24 cellular contexts compared by ENCODE assay signal in the genomic region with DNA sequence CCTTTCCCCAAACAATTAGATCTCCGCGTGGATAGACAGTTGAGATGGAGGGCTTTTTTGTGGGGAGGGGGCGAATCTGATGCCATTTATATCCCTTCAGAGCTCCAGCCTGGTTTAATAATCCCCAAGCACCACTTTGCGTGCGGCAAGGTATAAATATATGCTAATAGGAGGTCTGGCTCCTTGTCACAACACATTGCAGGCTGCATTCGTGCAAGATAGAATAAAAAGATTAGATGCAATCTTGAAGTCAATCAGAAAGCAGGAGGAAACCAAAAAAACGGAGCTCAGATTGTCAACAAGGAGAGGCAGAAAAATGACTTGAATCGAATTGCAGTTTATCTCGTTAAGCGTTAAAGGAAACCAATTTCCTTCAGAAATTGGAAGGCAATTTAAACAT.
"Had no signal": no experiment of that assay in that cellular context is flagged by ENCODE, and none has a peak within 500 bp of the region (broad histone marks: within the 10 kb centered on the region; RNA-seq: fewer than 3 reads in every experiment).

No MANE protein-coding gene starts in this region.

- H2AFZ ChIP-seq: neural progenitor cell, parathyroid adenoma had no signal

- H3K27ac ChIP-seq: coronary artery, esophagus muscularis mucosa, foreskin keratinocyte, heart right ventricle, left lung, neural progenitor cell, parathyroid adenoma, stomach, thyroid gland had no signal

- H3K4me3 ChIP-seq: coronary artery, esophagus muscularis mucosa, heart right ventricle, left lung, mucosa of descending colon, neural progenitor cell, stomach, thyroid gland had no signal

- FAIRE-seq: endothelial cell of umbilical vein, islet of Langerhans had no signal

- DNase-seq: dermis blood vessel endothelial cell; effector memory CD4-positive, alpha-beta T cell; glutamatergic neuron; heart right ventricle; left cardiac atrium; left lung; mesenchymal stem cell; mucosa of descending colon; naive B cell; stimulated activated CD4-positive, alpha-beta T cell treated with anti-CD3 and anti-CD28 coated beads, Interleukin-2, amount 100 ng/mL, for 24 hours; stomach; thyroid gland had no signal

- H3K4me2 ChIP-seq: neural progenitor cell had no signal

- H3K27me3 Mint-ChIP-seq: stimulated activated memory B cell treated with anti-CD40 and anti-IgM and Interleukin-4, amounts not matched to agents 10 μg/mL and 1 μg/mL and 100 μg/mL, for 72 hours had no signal

- H3K9me3 Mint-ChIP-seq: stimulated activated memory B cell treated with anti-CD40 and anti-IgM and Interleukin-4, amounts not matched to agents 10 μg/mL and 1 μg/mL and 100 μg/mL, for 72 hours; type B pancreatic cell had no signal

- H3K36me3 Mint-ChIP-seq: naive B cell; natural killer cell treated with Interleukin-12 subunit alpha and Interleukin-12 subunit beta and Interleukin-15 and Interleukin-18, amount 100 ng/mL, for 72 hours; neural progenitor cell; stimulated activated memory B cell treated with anti-CD40 and anti-IgM and Interleukin-4, amounts not matched to agents 10 μg/mL and 1 μg/mL and 100 μg/mL, for 72 hours; type B pancreatic cell had no signal

- H3K27ac Mint-ChIP-seq: mesothelial cell of epicardium; naive B cell; natural killer cell treated with Interleukin-12 subunit alpha and Interleukin-12 subunit beta and Interleukin-15 and Interleukin-18, amount 100 ng/mL, for 72 hours; neural progenitor cell; stimulated activated memory B cell treated with anti-CD40 and anti-IgM and Interleukin-4, amounts not matched to agents 10 μg/mL and 1 μg/mL and 100 μg/mL, for 72 hours; type B pancreatic cell had no signal

- H3K9me3 ChIP-seq: esophagus muscularis mucosa, left lung, mucosa of descending colon, stomach, thyroid gland had no signal

- H3K36me3 ChIP-seq: esophagus muscularis mucosa, heart right ventricle, left lung, neural progenitor cell, stomach, thyroid gland had no signal

- H3K4me3 Mint-ChIP-seq: mesothelial cell of epicardium; naive B cell; natural killer cell treated with Interleukin-12 subunit alpha and Interleukin-12 subunit beta and Interleukin-15 and Interleukin-18, amount 100 ng/mL, for 72 hours; neural progenitor cell; stimulated activated memory B cell treated with anti-CD40 and anti-IgM and Interleukin-4, amounts not matched to agents 10 μg/mL and 1 μg/mL and 100 μg/mL, for 72 hours; type B pancreatic cell had no signal

- ATAC-seq: heart right ventricle; left lung; mucosa of descending colon; natural killer cell treated with Interleukin-12 subunit alpha and Interleukin-12 subunit beta and Interleukin-15 and Interleukin-18, amount 100 ng/mL, for 72 hours; sciatic nerve; stimulated activated memory B cell treated with anti-CD40 and anti-IgM and Interleukin-4, amounts not matched to agents 10 μg/mL and 1 μg/mL and 100 μg/mL, for 72 hours had no signal

- H3K4me1 ChIP-seq: foreskin keratinocyte, heart right ventricle, left lung, neural progenitor cell, parathyroid adenoma, stomach, thyroid gland had no signal

- H3K27me3 ChIP-seq: esophagus muscularis mucosa, foreskin keratinocyte, heart right ventricle, neural progenitor cell, stomach, thyroid gland had no signal

- H3K79me2 ChIP-seq: parathyroid adenoma had no signal

- H3K4me1 Mint-ChIP-seq: naive B cell; neural progenitor cell; stimulated activated memory B cell treated with anti-CD40 and anti-IgM and Interleukin-4, amounts not matched to agents 10 μg/mL and 1 μg/mL and 100 μg/mL, for 72 hours had no signal

- H3K9ac ChIP-seq: neural progenitor cell, parathyroid adenoma had no signal
